17 cellular contexts compared by ENCODE assay signal in genomic region chr2:168378960-168379669, GRCh38.
"Had no signal": no experiment of that assay in that cellular context is flagged by ENCODE, and none has a peak within 500 bp of the region (broad histone marks: within the 10 kb centered on the region; RNA-seq: fewer than 3 reads in every experiment).

No MANE protein-coding gene starts in this region.

- H3K4me1 Mint-ChIP-seq: activated CD4-positive, alpha-beta T cell treated with anti-CD3 and anti-CD28 coated beads for 36 hours; neural crest cell had no signal

- H3K27me3 Mint-ChIP-seq: activated T-cell treated with anti-CD3 and anti-CD28 coated beads, Interleukin-2, amount 50 U/mL, for 24 hours had no signal

- H3K36me3 ChIP-seq: ovary, SJCRH30, thyroid gland, vagina, WERI-Rb-1 had no signal

- H3K27ac ChIP-seq: epithelial cell of prostate, hepatocyte, ovary, SJCRH30, thyroid gland, vagina, WERI-Rb-1 had no signal

- H3K9me3 ChIP-seq: ovary, SJCRH30, thyroid gland, vagina had no signal

- H3K27ac Mint-ChIP-seq: activated CD4-positive, alpha-beta T cell treated with anti-CD3 and anti-CD28 coated beads for 36 hours; activated T-cell treated with anti-CD3 and anti-CD28 coated beads, Interleukin-2, amount 50 U/mL, for 24 hours had no signal

- H3K4me3 ChIP-seq: hepatocyte, ovary, SJCRH30, thyroid gland, vagina had no signal

- H3K4me3 Mint-ChIP-seq: activated CD4-positive, alpha-beta T cell treated with anti-CD3 and anti-CD28 coated beads for 36 hours; activated T-cell treated with anti-CD3 and anti-CD28 coated beads, Interleukin-2, amount 50 U/mL, for 24 hours; neural crest cell had no signal

- H2AFZ ChIP-seq: hepatocyte had no signal

- DNase-seq: activated CD4-positive, alpha-beta T cell treated with anti-CD3 and anti-CD28 coated beads for 36 hours; activated effector memory CD4-positive, alpha-beta T cell treated with Interleukin-2 at 50 U/mL for 16 hours; activated T-cell treated with anti-CD3 and anti-CD28 coated beads, Interleukin-2, amount 50 U/mL, for 24 hours; cortex of kidney; effector memory CD4-positive, alpha-beta T cell; kidney glomerular epithelial cell; mesendoderm; ovary; SJCRH30; stimulated activated CD4-positive, alpha-beta T cell treated with anti-CD3 and anti-CD28 coated beads, Interleukin-4, amount 100 ng/mL, for 1 hour; SW 1271; thyroid gland; WERI-Rb-1 had no signal

- ATAC-seq: activated CD4-positive, alpha-beta T cell treated with anti-CD3 and anti-CD28 coated beads for 36 hours had no signal

- H3K4me2 ChIP-seq: hepatocyte had no signal

- H3K4me1 ChIP-seq: SJCRH30, thyroid gland, vagina had no signal

- H3K27me3 ChIP-seq: hepatocyte, ovary, SJCRH30, thyroid gland, vagina had no signal

- H3K79me2 ChIP-seq: hepatocyte had no signal
